ENCODE assay signal across 8 cellular contexts in genomic region chr2:219441451-219442205, GRCh38. TPM values are rescaled to one million over a fixed set of nuclear protein-coding genes. Genes with fewer than 3 reads are reported as not detected.
A peak's percentile ranks its signal among the peaks of the same experiment; 100 is the strongest.
DNase-seq lines count a peak whose midpoint lies in the region; ATAC-seq and TF ChIP-seq lines count a peak whose summit lies in the region.
"Had no signal": no experiment of that assay in that cellular context is flagged by ENCODE, and none has a peak within 500 bp of the region (broad histone marks: within the 10 kb centered on the region; RNA-seq: fewer than 3 reads in every experiment).

No MANE protein-coding gene starts in this region.

- H4K20me1 ChIP-seq in HCT116 (ENCODE audit: insufficient read depth) = no peaks in the 10 kb centered on the region

- H3K4me3 ChIP-seq in HCT116 (replicated peaks in 1 of 2; ENCODE audit: low read depth in 1 of 2, low read length in 2 of 2) (peak overlapping the region; percentile 55 to 67), right atrium auricular region (peak overlapping the region; percentile 55 to 66), gastrocnemius medialis (peak overlapping the region; percentile 49 to 69 (median 50))

- H3K27me3 ChIP-seq in HCT116 (ENCODE audit: insufficient read depth, low read length) (no peaks in the 10 kb centered on the region), right atrium auricular region (no peaks in the 10 kb centered on the region), gastrocnemius medialis (no peaks in the 10 kb centered on the region)

- H3K4me1 ChIP-seq in HCT116 (ENCODE audit: control insufficient read depth in 1 of 2, insufficient read depth in 2 of 2, low read length in 2 of 2) = peaks cover 12 to 32% of the 10 kb centered on the region in 2 experiments
- H3K4me1 ChIP-seq in right atrium auricular region = peaks cover 0 to 60% of the 10 kb centered on the region in 2 donors
- H3K4me1 ChIP-seq in gastrocnemius medialis = peaks cover 53 to 70% of the 10 kb centered on the region in 2 donors

- no peak for DNase-seq in HCT116 (ENCODE audit: low read depth, low spot score)
- DNase-seq in RWPE1 (ENCODE audit: low spot score) = peak; percentile 77
- peak; percentile 87 for DNase-seq in amniotic epithelial cell (ENCODE audit: low read depth)
- no peak for DNase-seq in right atrium auricular region (ENCODE audit: low spot score)
- DNase-seq in gastrocnemius medialis = peak in 1 of 2 donors; percentile 66

- no TSS peak for BruUV-seq in HCT116 (replicated peaks; lab: Mats Ljungman, UMichigan)

- TF ChIP-seq RAD21 in HCT116 (IDR thresholded peaks at IDR 0.05; ENCODE audit: low read depth) = no peak

- no peaks in the 10 kb centered on the region for H3K9me2 ChIP-seq in HCT116 (ENCODE audit: insufficient read depth)

- H3K36me3 ChIP-seq in HCT116 (ENCODE audit: control insufficient read depth in 1 of 2, insufficient read depth in 2 of 2, low read length in 2 of 2) (0 out of 4 replicates have a peak, but pooled peaks cover 0 to 3% of the 10 kb centered on the region in 2 experiments), right atrium auricular region (no peaks in the 10 kb centered on the region), gastrocnemius medialis (no peaks in the 10 kb centered on the region)
- H3K36me3 ChIP-seq: adrenal gland had no signal

- H3K9me3 ChIP-seq in HCT116 (ENCODE audit: control insufficient read depth in 1 of 2, insufficient read depth in 1 of 2, low read depth in 1 of 2, low read length in 2 of 2) (no peaks in the 10 kb centered on the region), right atrium auricular region (no peaks in the 10 kb centered on the region), gastrocnemius medialis (no peaks in the 10 kb centered on the region)
- H3K9me3 ChIP-seq: adrenal gland had no signal

- H3K4me2 ChIP-seq in HCT116 (ENCODE audit: low read length) = peak overlapping the region; percentile 100

- CTCF ChIA-PET in HCT116 (lab: Charles Lee) = interaction anchor here (0.8 to 1.9 kb wide), 3 partner anchors 8 to 54 kb away, joined by 3 to 9 read pairs (median 3); no protein-coding TSS in a partner anchor
- CTCF ChIA-PET in RWPE1 (lab: Yijun Ruan, JAX) = interaction anchor here (0.6 to 0.9 kb wide), 3 partner anchors 16 to 544 kb away, joined by 3 to 8 read pairs (median 3); no protein-coding TSS in a partner anchor

- no peak for TF ChIP-seq POLR2A in HCT116 (IDR thresholded peaks at IDR 0.05; ENCODE audit: borderline replicate concordance, extremely low read depth, insufficient read depth, insufficient read length)
- peak in 1 of 2 donors; percentile 28 for TF ChIP-seq POLR2A in gastrocnemius medialis (IDR thresholded peaks at IDR 0.05)

- TF ChIP-seq CTCF in HCT116 (IDR thresholded peaks at IDR 0.05 in 2 of 3, conservative IDR thresholded peaks at IDR 0.05 in 1 of 3; ENCODE audit: borderline replicate concordance in 1 of 3, insufficient read depth in 1 of 3, low read depth in 2 of 3, low read length in 2 of 3) (no peak), RWPE1 (conservative IDR thresholded peaks at IDR 0.05; ENCODE audit: low read depth) (no peak), right atrium auricular region (IDR thresholded peaks at IDR 0.05) (no peak), gastrocnemius medialis (IDR thresholded peaks at IDR 0.05 in 4 of 5, conservative IDR thresholded peaks at IDR 0.05 in 1 of 5) (no peak)

- in situ Hi-C loops in gastrocnemius medialis (cut with MboI; ENCODE audit: low sequenced_read_pairs in 4 of 4) = no loop called here

- H3K27ac ChIP-seq in HCT116 (ENCODE audit: low read depth, low read length) (peak overlapping the region; percentile 48; the same call in 1 of the 2 replicates), RWPE1 (peak overlapping the region; percentile 31), right atrium auricular region (peak overlapping the region; percentile 84 to 89), gastrocnemius medialis (peak overlapping the region; percentile 95 to 100 (median 98))

- peak overlapping the region; percentile 85 for H2AFZ ChIP-seq in HCT116 (ENCODE audit: low read depth, low read length, poor library complexity, severe bottlenecking)

- intact Hi-C loops in HCT116 (cut with micrococcal nuclease) (no loop called here), gastrocnemius medialis (cut with DNase I; ENCODE audit: low total_unique reads) (no loop called here)

- POLR2A ChIA-PET in HCT116 (lab: Charles Lee) (interaction anchor here (0.7 to 1.5 kb wide), 2 partner anchors 11 to 27 kb away, joined by 3 read pairs; no protein-coding TSS in a partner anchor), RWPE1 (lab: Yijun Ruan, JAX; ENCODE audit: low non-redundant PET) (interaction anchor here (0.8 kb wide), 1 partner anchor 16 kb away, joined by 3 read pairs; no protein-coding TSS in a partner anchor)

- peak overlapping the region; percentile 68 for H3K9ac ChIP-seq in HCT116 (ENCODE audit: low read length)

- ATAC-seq in HCT116 (peak; percentile 79), gastrocnemius medialis (peak; percentile 37 to 51), HG03521 (IDR thresholded peaks at IDR 0.05; ENCODE audit: unreplicated experiment) (no peak), GM18907 (IDR thresholded peaks at IDR 0.05; ENCODE audit: unreplicated experiment) (no peak)

- no peaks in the 10 kb centered on the region for H3K79me2 ChIP-seq in HCT116 (ENCODE audit: insufficient read depth, low read length)

- RAD21 ChIA-PET in HCT116 (lab: Charles Lee; ENCODE audit: low non-redundant PET in 1 of 2, low total read pairs in 2 of 2, uncharacterized antibody in 2 of 2, unreplicated experiment in 2 of 2) = interaction anchor here in 1 of 2 experiments (0.6 to 0.7 kb wide), 2 partner anchors 9 to 80 kb away, joined by 3 to 4 read pairs; no protein-coding TSS in a partner anchor

TF ChIP-seq in HCT116, 20 proteins besides CTCF, POLR2A, EP300 and RAD21:
- peak; percentile 54; the same call in 1 of the 2 replicates for TF ChIP-seq POLR2AphosphoS5 (IDR thresholded peaks at IDR 0.05; ENCODE audit: low read depth, low read length)
- TF ChIP-seq, protein P1, sequence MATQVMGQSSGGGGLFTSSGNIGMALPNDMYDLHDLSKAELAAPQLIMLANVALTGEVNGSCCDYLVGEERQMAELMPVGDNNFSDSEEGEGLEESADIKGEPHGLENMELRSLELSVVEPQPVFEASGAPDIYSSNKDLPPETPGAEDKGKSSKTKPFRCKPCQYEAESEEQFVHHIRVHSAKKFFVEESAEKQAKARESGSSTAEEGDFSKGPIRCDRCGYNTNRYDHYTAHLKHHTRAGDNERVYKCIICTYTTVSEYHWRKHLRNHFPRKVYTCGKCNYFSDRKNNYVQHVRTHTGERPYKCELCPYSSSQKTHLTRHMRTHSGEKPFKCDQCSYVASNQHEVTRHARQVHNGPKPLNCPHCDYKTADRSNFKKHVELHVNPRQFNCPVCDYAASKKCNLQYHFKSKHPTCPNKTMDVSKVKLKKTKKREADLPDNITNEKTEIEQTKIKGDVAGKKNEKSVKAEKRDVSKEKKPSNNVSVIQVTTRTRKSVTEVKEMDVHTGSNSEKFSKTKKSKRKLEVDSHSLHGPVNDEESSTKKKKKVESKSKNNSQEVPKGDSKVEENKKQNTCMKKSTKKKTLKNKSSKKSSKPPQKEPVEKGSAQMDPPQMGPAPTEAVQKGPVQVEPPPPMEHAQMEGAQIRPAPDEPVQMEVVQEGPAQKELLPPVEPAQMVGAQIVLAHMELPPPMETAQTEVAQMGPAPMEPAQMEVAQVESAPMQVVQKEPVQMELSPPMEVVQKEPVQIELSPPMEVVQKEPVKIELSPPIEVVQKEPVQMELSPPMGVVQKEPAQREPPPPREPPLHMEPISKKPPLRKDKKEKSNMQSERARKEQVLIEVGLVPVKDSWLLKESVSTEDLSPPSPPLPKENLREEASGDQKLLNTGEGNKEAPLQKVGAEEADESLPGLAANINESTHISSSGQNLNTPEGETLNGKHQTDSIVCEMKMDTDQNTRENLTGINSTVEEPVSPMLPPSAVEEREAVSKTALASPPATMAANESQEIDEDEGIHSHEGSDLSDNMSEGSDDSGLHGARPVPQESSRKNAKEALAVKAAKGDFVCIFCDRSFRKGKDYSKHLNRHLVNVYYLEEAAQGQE (IDR thresholded peaks at IDR 0.05; ENCODE audit: low read depth) = no peak

RNA-seq across cellular contexts. Expression of gene SPEG, which starts 7.0 kb away (rescaled TPM):
- total RNA-seq in HCT116 (2021; ENCODE audit: unreplicated experiment) (56.6 TPM), right atrium auricular region (10 to 100 TPM; 82.2 to 90.8 TPM), gastrocnemius medialis (100 to 1,000 TPM; 104 to 387 (median 222) TPM)
- polyA plus RNA-seq in HCT116 (2012) = 52.7 and 53.2 TPM in 2 replicates

RNA-seq across cellular contexts. Expression of gene DES, which starts 23.5 kb away (rescaled TPM):
- total RNA-seq in HCT116 (2021; ENCODE audit: unreplicated experiment) (4.2 TPM), right atrium auricular region (over 10,000 TPM; 12,280 to 13,654 TPM), gastrocnemius medialis (over 10,000 TPM; 19,008 to 28,635 (median 23,575) TPM)
- 5.4 and 7.3 TPM in 2 replicates for polyA plus RNA-seq in HCT116 (2012)

RNA-seq across cellular contexts. Expression of gene DNPEP, which starts 53.9 kb away (rescaled TPM):
- 80.1 TPM for total RNA-seq in HCT116 (2021; ENCODE audit: unreplicated experiment)
- 106 and 109 TPM in 2 replicates for polyA plus RNA-seq in HCT116 (2012)
- total RNA-seq in right atrium auricular region = 10 to 100 TPM; 48.1 to 51.2 TPM
- 100 to 1,000 TPM in 1 of 4 donors, 10 to 100 TPM in 3; 56.0 to 147 (median 65.3) TPM for total RNA-seq in gastrocnemius medialis

RNA-seq across cellular contexts. Expression of gene GMPPA, which starts 57.1 kb away (rescaled TPM):
- total RNA-seq in HCT116 (2021; ENCODE audit: unreplicated experiment) (71.8 TPM), right atrium auricular region (10 to 100 TPM; 21.6 to 23.3 TPM), gastrocnemius medialis (10 to 100 TPM; 18.0 to 25.8 (median 24.4) TPM)
- 78.5 and 89.8 TPM in 2 replicates for polyA plus RNA-seq in HCT116 (2012)

Comparison
In these comparisons a context has a peak if more than half of its experiments do, and no peak if none do; other contexts are left out.
1. ATAC-seq: peak in HCT116 (single experiment) and gastrocnemius medialis (2 of 2); none in HG03521 (single experiment) and GM18907 (single experiment).
2. DNase-seq: peak in RWPE1 (single experiment) and amniotic epithelial cell (single experiment); none in HCT116 (single experiment) and right atrium auricular region (single experiment).
3. H3K27ac ChIP-seq: peak in every context shown above with its lines; median percentile 98 in gastrocnemius medialis; 86 in right atrium auricular region; 48 in HCT116; 31 in RWPE1.
4. RNA of gene DES, which starts 23.5 kb away (total RNA-seq): 19,008 to 28,635 TPM in gastrocnemius medialis and 12,280 to 13,654 TPM in right atrium auricular region; 4.2 TPM in HCT116 (single experiment); every median in the first group is over 1,000 times any median in the second.
5. Peak in every context shown above with its lines, with median percentiles within 50 percentile points of each other: H3K4me3 ChIP-seq.